ENCODE assay signal across 7 cellular contexts in genomic region chr2:173448938-173449471, GRCh38.
DNase-seq lines count a peak whose midpoint lies in the region; ATAC-seq, FAIRE-seq and TF ChIP-seq lines count a peak whose summit lies in the region.

No MANE protein-coding gene starts in this region.

- no peak overlapping the region for H3K27ac ChIP-seq in ovary

- peak; percentile 67 for ATAC-seq in GM18502 (IDR thresholded peaks at IDR 0.05; ENCODE audit: poor library complexity, unreplicated experiment)

- H3K9me3 ChIP-seq in ovary, result no peaks in the 10 kb centered on the region

- intact Hi-C loops in ovary (cut with DNase I), result loop anchor here in 1 of 4 donors (5.0 kb wide), 1 partner anchor 47 kb away; no protein-coding TSS in a partner anchor

- DNase-seq in HUDEP-2 (lab: John Stamatoyannopoulos, UW; ENCODE audit: unreplicated experiment in 76 of 76) (peak in 74 of 76 experiments; percentile 3 to 85 (median 64)), RCC 7860 (ENCODE audit: low spot score) (peak; percentile 66), germinal center (ENCODE audit: low spot score) (peak; percentile 69), ovary (peak in 4 of 5 donors; percentile 24 to 74 (median 46)), ureter (ENCODE audit: low spot score) (peak; percentile 86)
- peak; percentile 45 for DNase-seq in activated effector memory CD4-positive, alpha-beta T cell treated with Interleukin-2 at 50 U/mL for 16 hours

- H3K36me3 ChIP-seq in ovary, result no peaks in the 10 kb centered on the region

- no peak overlapping the region for H3K4me3 ChIP-seq in ovary

- H3K27me3 ChIP-seq in ovary, result no peaks in the 10 kb centered on the region

- H3K4me1 ChIP-seq in ovary (ENCODE audit: insufficient read depth), result no peaks in the 10 kb centered on the region

- peak; percentile 77 for FAIRE-seq in RCC 7860 (lab: Jason Lieb, UNC)

- WGBS in ovary, 3 donors, result 16 to 18% (median 17%) methylated on average over 16 to 17 of the region's 17 CpGs

- TF ChIP-seq CTCF in ovary (IDR thresholded peaks at IDR 0.05), result no peak

- TF ChIP-seq POLR2A in ovary (IDR thresholded peaks at IDR 0.05), result no peak

- TF ChIP-seq EP300 in ovary (IDR thresholded peaks at IDR 0.05), result no peak
